ENCODE assay signal across 1 cellular context in genomic region chr5:108735790-108736189, GRCh38.
TF ChIP-seq lines count a peak whose summit lies in the region.

No MANE protein-coding gene starts in this region.

TF ChIP-seq in IMR-90, 13 proteins besides CTCF, POLR2A, EP300 and RAD21:
- TF ChIP-seq USF2 (IDR thresholded peaks at IDR 0.05; ENCODE audit: low read depth, low read length) (no peak), SMC3 (IDR thresholded peaks at IDR 0.05; ENCODE audit: low read depth, low read length) (no peak), MAFK (IDR thresholded peaks at IDR 0.05; ENCODE audit: low read depth, low read length) (no peak), BHLHE40 (IDR thresholded peaks at IDR 0.05; ENCODE audit: low read depth, low read length) (no peak), MXI1 (IDR thresholded peaks at IDR 0.05; ENCODE audit: borderline replicate concordance, low read depth, low read length) (no peak), NFE2L2 (IDR thresholded peaks at IDR 0.05; ENCODE audit: low read depth, low read length) (no peak), RFX5 (IDR thresholded peaks at IDR 0.05; ENCODE audit: low read depth, low read length) (no peak), CEBPB (IDR thresholded peaks at IDR 0.05; ENCODE audit: low read depth, low read length) (no peak), RCOR1 (IDR thresholded peaks at IDR 0.05; ENCODE audit: insufficient replicate concordance, low read length) (no peak), MAZ (IDR thresholded peaks at IDR 0.05; ENCODE audit: borderline replicate concordance, low read depth, low read length) (no peak), FOS (IDR thresholded peaks at IDR 0.05; ENCODE audit: low read depth, low read length) (no peak), ELK1 (IDR thresholded peaks at IDR 0.05; ENCODE audit: borderline replicate concordance, low read depth, low read length) (no peak), CHD1 (IDR thresholded peaks at IDR 0.05; ENCODE audit: low read depth, low read length) (no peak)
TF ChIP-seq in IMR-90: peak in this region for 0.
